In genomic region chr1:214569357-214570004, GRCh38 we compare ENCODE assay signal across 17 cellular contexts. TPM values are rescaled to one million over a fixed set of nuclear protein-coding genes. Genes with fewer than 3 reads are reported as not detected.
DNase-seq lines count a peak whose midpoint lies in the region; ATAC-seq and TF ChIP-seq lines count a peak whose summit lies in the region.
"Had no signal": no experiment of that assay in that cellular context is flagged by ENCODE, and none has a peak within 500 bp of the region (broad histone marks: within the 10 kb centered on the region; RNA-seq: fewer than 3 reads in every experiment).

No MANE protein-coding gene starts in this region.

- ATAC-seq in GM21723 (IDR thresholded peaks at IDR 0.05; ENCODE audit: unreplicated experiment) = no peak

- DNase-seq in Calu3 (no peak), NCI-H226 (peak; percentile 44), brain microvascular endothelial cell (peak; percentile 40), mesenchymal stem cell (peak; percentile 36), MM.1S (no peak), GM13977 (ENCODE audit: low spot score) (no peak)
- no peak for DNase-seq in activated CD8-positive, alpha-beta memory T cell treated with anti-CD3 and anti-CD28 coated beads, Interleukin-2, amount 50 U/mL, for 48 hours
- DNase-seq: activated CD8-positive, alpha-beta memory T cell treated with anti-CD3 and anti-CD28 coated beads, Interleukin-2, amount 50 U/mL, for 4 hours; cerebellar nuclear complex; MV-4-11; naive B cell; thyroid gland; WERI-Rb-1 had no signal

- H2BK5ac ChIP-seq in mesenchymal stem cell (ENCODE audit: low read depth, low read length, poor library complexity, severe bottlenecking) = no peak overlapping the region

- intact Hi-C loops in Calu3 (cut with micrococcal nuclease; ENCODE audit: unreplicated experiment) = loop anchor here (5.0 kb wide), 2 partner anchors 92 to 783 kb away; no protein-coding TSS in a partner anchor

- no peak overlapping the region for H3K23ac ChIP-seq in mesenchymal stem cell (ENCODE audit: low read length in 2 of 2)

- no peak overlapping the region for H2BK12ac ChIP-seq in mesenchymal stem cell (ENCODE audit: low read length in 2 of 2)

- no TSS peak for BruUV-seq in Calu3 (replicated peaks; lab: Mats Ljungman, UMichigan)

- no peak overlapping the region for H3K14ac ChIP-seq in mesenchymal stem cell (ENCODE audit: low read length in 2 of 2)

- H3K79me2 ChIP-seq in MM.1S (ENCODE audit: low read length) = no peaks in the 10 kb centered on the region

- 95% methylated on average over 1 of the region's 2 CpGs for WGBS in mesenchymal stem cell

- no peaks in the 10 kb centered on the region for H3K9me3 Mint-ChIP-seq in Calu3 (ENCODE audit: low read depth, unreplicated experiment)
- H3K9me3 Mint-ChIP-seq: activated naive CD4-positive, alpha-beta T cell treated with anti-CD3 and anti-CD28 coated beads, Interleukin-2, amount 50 U/mL, for 24 hours had no signal

- peaks cover 8% of the 10 kb centered on the region for H3K79me1 ChIP-seq in mesenchymal stem cell (replicated peaks; ENCODE audit: low read length, poor library complexity, severe bottlenecking)

- no peak overlapping the region for H3K4ac ChIP-seq in mesenchymal stem cell (ENCODE audit: low read depth in 1 of 2, low read length in 2 of 2)

- CTCF ChIA-PET in Calu3 (lab: Charles Lee) = interaction anchor here (1.2 kb wide), 1 partner anchor 12 kb away, joined by 4 read pairs; no protein-coding TSS in a partner anchor

- no peak overlapping the region for H2AFZ ChIP-seq in mesenchymal stem cell (ENCODE audit: low read depth, low read length)
- no peak overlapping the region for H2AFZ ChIP-seq in MM.1S (ENCODE audit: low read length)

- no peaks in the 10 kb centered on the region for H3K9me2 ChIP-seq in MM.1S (replicated peaks; ENCODE audit: insufficient read depth, low read length)

- no peak overlapping the region for H3K4me2 ChIP-seq in mesenchymal stem cell (ENCODE audit: low read length, poor library complexity, severe bottlenecking)
- no peak overlapping the region for H3K4me2 ChIP-seq in MM.1S (ENCODE audit: low read depth, low read length)

- peaks cover 67% of the 10 kb centered on the region for H3K4me1 Mint-ChIP-seq in Calu3 (ENCODE audit: low read depth, unreplicated experiment)
- H3K4me1 Mint-ChIP-seq: activated naive CD4-positive, alpha-beta T cell treated with anti-CD3 and anti-CD28 coated beads, Interleukin-2, amount 50 U/mL, for 24 hours; naive B cell had no signal

- H3K27me3 ChIP-seq in brain microvascular endothelial cell (replicated peaks) (no peaks in the 10 kb centered on the region), mesenchymal stem cell (ENCODE audit: control insufficient read depth in 1 of 2, insufficient read depth in 1 of 2, low read length in 2 of 2) (no peaks in the 10 kb centered on the region), MM.1S (replicated peaks; ENCODE audit: insufficient read depth, low read length) (no peaks in the 10 kb centered on the region)
- H3K27me3 ChIP-seq: thyroid gland had no signal

- no peaks in the 10 kb centered on the region for H3K27me3 Mint-ChIP-seq in Calu3 (ENCODE audit: unreplicated experiment)

- no peaks in the 10 kb centered on the region for H4K20me1 ChIP-seq in MM.1S (ENCODE audit: insufficient read depth, low read length)

- H3K27ac ChIP-seq in brain microvascular endothelial cell (peak overlapping the region; percentile 62), mesenchymal stem cell (ENCODE audit: low read length, poor library complexity, severe bottlenecking) (peak overlapping the region; percentile 62), MM.1S (ENCODE audit: low read length) (no peak overlapping the region)
- H3K27ac ChIP-seq: prostate gland, WERI-Rb-1 had no signal

- H3K4me3 Mint-ChIP-seq in Calu3 (ENCODE audit: low read depth, unreplicated experiment) = no peak overlapping the region
- H3K4me3 Mint-ChIP-seq: activated naive CD4-positive, alpha-beta T cell treated with anti-CD3 and anti-CD28 coated beads, Interleukin-2, amount 50 U/mL, for 24 hours; CD14-positive monocyte had no signal

- H2BK120ac ChIP-seq in mesenchymal stem cell (ENCODE audit: low read depth, low read length) = no peak overlapping the region

- H3K9ac ChIP-seq in mesenchymal stem cell (ENCODE audit: low read length) = peak overlapping the region; percentile 49
- H3K9ac ChIP-seq in MM.1S (ENCODE audit: low read length) = no peak overlapping the region

- H3K18ac ChIP-seq in mesenchymal stem cell (ENCODE audit: low read depth in 1 of 2, low read length in 2 of 2) = peak overlapping the region; percentile 23 to 82

- H3K27ac Mint-ChIP-seq in Calu3 (ENCODE audit: unreplicated experiment) = peak overlapping the region; percentile 31
- H3K27ac Mint-ChIP-seq: activated naive CD4-positive, alpha-beta T cell treated with anti-CD3 and anti-CD28 coated beads, Interleukin-2, amount 50 U/mL, for 24 hours; CD14-positive monocyte; naive B cell had no signal

- H2BK15ac ChIP-seq in mesenchymal stem cell (ENCODE audit: low read depth, poor library complexity, severe bottlenecking) = no peak overlapping the region

- no peaks in the 10 kb centered on the region for H3K9me3 ChIP-seq in mesenchymal stem cell (ENCODE audit: control insufficient read depth, low read length)
- no peaks in the 10 kb centered on the region for H3K9me3 ChIP-seq in MM.1S (replicated peaks; ENCODE audit: insufficient read depth, low read length)
- H3K9me3 ChIP-seq: prostate gland, thyroid gland had no signal

- in situ Hi-C loops in brain microvascular endothelial cell (cut with HindIII; ENCODE audit: low pct_ligation_motif_present, low sequenced_read_pairs) = no loop called here
- in situ Hi-C loops in GM13977 (cut with MboI; ENCODE audit: low pct_unique_long_range_greater_than_20kb, low sequenced_read_pairs, unreplicated experiment) = no loop called here

- H2AK5ac ChIP-seq in mesenchymal stem cell (ENCODE audit: low read length, severe bottlenecking) = no peak overlapping the region

- H3K36me3 Mint-ChIP-seq in Calu3 (ENCODE audit: insufficient read depth, unreplicated experiment) = no peaks in the 10 kb centered on the region
- H3K36me3 Mint-ChIP-seq: activated naive CD4-positive, alpha-beta T cell treated with anti-CD3 and anti-CD28 coated beads, Interleukin-2, amount 50 U/mL, for 24 hours; CD14-positive monocyte; naive B cell had no signal

- H3K4me1 ChIP-seq in mesenchymal stem cell (ENCODE audit: control insufficient read depth, insufficient read depth, low read depth, low read length) (peaks cover 12% of the 10 kb centered on the region), MM.1S (ENCODE audit: low read length) (peaks cover 2% of the 10 kb centered on the region; the same call in 1 of the 2 replicates)
- H3K4me1 ChIP-seq: prostate gland had no signal

- no peaks in the 10 kb centered on the region for H3K36me3 ChIP-seq in brain microvascular endothelial cell (replicated peaks)
- H3K36me3 ChIP-seq in mesenchymal stem cell (ENCODE audit: control insufficient read depth in 1 of 2, insufficient read depth in 2 of 2, low read depth in 1 of 2, low read length in 2 of 2) = no peaks in the 10 kb centered on the region
- no peaks in the 10 kb centered on the region for H3K36me3 ChIP-seq in MM.1S (replicated peaks; ENCODE audit: insufficient read depth, low read length)
- H3K36me3 ChIP-seq: prostate gland, thyroid gland, WERI-Rb-1 had no signal

- H3F3A ChIP-seq in MM.1S (ENCODE audit: insufficient read depth, low read length) = no peaks in the 10 kb centered on the region

- peak overlapping the region; percentile 81 for H4K8ac ChIP-seq in mesenchymal stem cell (ENCODE audit: low read length)

- TF ChIP-seq CTCF in Calu3 (IDR thresholded peaks at IDR 0.05; ENCODE audit: unreplicated experiment) (no peak), brain microvascular endothelial cell (IDR thresholded peaks at IDR 0.05; ENCODE audit: low read depth, low read length, missing control alignments) (no peak), MM.1S (IDR thresholded peaks at IDR 0.05; ENCODE audit: low read length) (no peak), GM13977 (IDR thresholded peaks at IDR 0.05; ENCODE audit: extremely low read depth, insufficient read depth, missing control alignments) (no peak)

- H4K91ac ChIP-seq in mesenchymal stem cell (ENCODE audit: low read length) = no peak overlapping the region

- no peak overlapping the region for H3K4me3 ChIP-seq in brain microvascular endothelial cell (ENCODE audit: low read depth, low read length)
- peak overlapping the region in 1 of 2 experiments; percentile 28 for H3K4me3 ChIP-seq in mesenchymal stem cell (ENCODE audit: insufficient read depth in 1 of 2, low read depth in 1 of 2, low read length in 2 of 2)
- H3K4me3 ChIP-seq in MM.1S (ENCODE audit: low read length) = no peak overlapping the region
- H3K4me3 ChIP-seq: prostate gland, thyroid gland had no signal

RNA-seq across cellular contexts. Expression of gene PTPN14, which starts 18.1 kb away (rescaled TPM):
- 72.4 and 77.4 TPM in 2 replicates for total RNA-seq in Calu3 (2022)
- polyA plus RNA-seq in mesenchymal stem cell (2013, experiment 1 of 2) = 18.6 TPM
- polyA plus RNA-seq in mesenchymal stem cell (2013, experiment 2 of 2) = 18.0 TPM

RNA-seq across cellular contexts. Expression of gene CENPF, which starts 33.5 kb away (rescaled TPM):
- 118 and 144 TPM in 2 replicates for total RNA-seq in Calu3 (2022)
- polyA plus RNA-seq in mesenchymal stem cell (2013, experiment 1 of 2) = 4.2 TPM
- polyA plus RNA-seq in mesenchymal stem cell (2013, experiment 2 of 2) = 4.9 TPM

Comparison
In these comparisons a context has a peak if more than half of its experiments do, and no peak if none do; other contexts are left out.
1. DNase-seq: peak in NCI-H226 (single experiment), brain microvascular endothelial cell (single experiment) and mesenchymal stem cell (single experiment); none in Calu3 (single experiment), MM.1S (single experiment), GM13977 (single experiment) and activated CD8-positive, alpha-beta memory T cell treated with anti-CD3 and anti-CD28 coated beads, Interleukin-2, amount 50 U/mL, for 48 hours (single experiment).